8 cellular contexts compared by ENCODE assay signal in the genomic region with DNA sequence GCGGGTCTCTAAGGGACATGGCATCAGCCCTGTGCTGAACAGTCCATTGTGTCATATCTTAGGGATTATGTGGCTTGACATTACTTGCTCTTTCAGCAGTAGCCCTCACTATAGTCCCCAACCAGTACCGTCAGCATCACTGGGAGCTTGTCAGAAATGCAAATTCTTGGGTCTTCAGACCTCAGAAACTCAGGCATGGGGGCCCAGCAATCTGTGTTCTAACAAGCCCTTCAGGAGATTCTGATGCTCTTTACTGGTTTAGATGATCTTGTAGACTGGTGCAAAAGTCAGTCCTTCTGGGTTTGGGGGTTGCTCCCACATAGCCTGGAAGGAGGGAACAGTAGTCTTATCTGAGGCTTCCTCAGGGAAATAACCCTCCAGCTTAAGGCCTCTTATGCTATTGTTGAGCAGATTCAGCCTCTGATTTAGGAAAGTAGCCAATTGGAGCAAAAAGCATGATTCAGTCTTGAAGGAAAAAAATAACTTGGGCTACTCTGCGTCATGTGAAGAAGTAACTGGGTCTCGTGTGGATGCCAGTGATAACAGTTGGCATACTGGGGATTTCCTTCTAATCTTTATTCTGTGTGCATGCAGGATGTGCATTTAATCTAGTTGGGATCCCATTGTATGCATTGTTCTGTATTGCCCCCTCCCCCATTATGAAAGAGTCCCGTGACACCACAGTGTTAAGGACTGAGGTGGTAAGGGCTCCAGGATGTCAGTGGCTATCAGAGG.
DNase-seq lines count a peak whose midpoint lies in the region; ATAC-seq and TF ChIP-seq lines count a peak whose summit lies in the region.

No MANE protein-coding gene starts in this region.

- peak overlapping the region; percentile 53 for H3K27ac ChIP-seq in parathyroid adenoma

- H3K9ac ChIP-seq in parathyroid adenoma, result no peak overlapping the region

- H3K36me3 ChIP-seq in parathyroid adenoma (ENCODE audit: control insufficient read depth, insufficient read depth, low read length), result no peaks in the 10 kb centered on the region

- H3K9me3 ChIP-seq in parathyroid adenoma (ENCODE audit: control insufficient read depth, low read length), result no peaks in the 10 kb centered on the region

- peak; percentile 91 for DNase-seq in fibroblast of mammary gland (ENCODE audit: low read depth)
- DNase-seq in SW 1271 (lab: John Stamatoyannopoulos, UW), result no peak
- DNase-seq in NCI-H526 (lab: John Stamatoyannopoulos, UW), result no peak
- no peak for DNase-seq in NCI-H446 (lab: John Stamatoyannopoulos, UW)

- H3K27me3 ChIP-seq in parathyroid adenoma (ENCODE audit: control insufficient read depth, insufficient read depth, low read length), result no peaks in the 10 kb centered on the region

- peaks cover 17% of the 10 kb centered on the region for H3K79me2 ChIP-seq in parathyroid adenoma

- no peak overlapping the region for H3K4me2 ChIP-seq in parathyroid adenoma (ENCODE audit: low read length)

- TF ChIP-seq CTCF in fibroblast of mammary gland (conservative IDR thresholded peaks at IDR 0.05; ENCODE audit: control insufficient read depth, insufficient read depth, low read depth, low read length), result no peak
- no peak for TF ChIP-seq CTCF in parathyroid adenoma (IDR thresholded peaks at IDR 0.05)

- H3K4me3 ChIP-seq in fibroblast of mammary gland (ENCODE audit: control insufficient read depth, low read depth, low read length) (no peak overlapping the region), parathyroid adenoma (ENCODE audit: low read depth, low read length) (no peak overlapping the region)

- peaks cover 6% of the 10 kb centered on the region for H3K4me1 ChIP-seq in parathyroid adenoma

- ATAC-seq in GM18867 (IDR thresholded peaks at IDR 0.05; ENCODE audit: unreplicated experiment) (peak; percentile 75), HG03558 (IDR thresholded peaks at IDR 0.05; ENCODE audit: extremely low read depth, unreplicated experiment) (peak; percentile 22), HG03097 (IDR thresholded peaks at IDR 0.05; ENCODE audit: low FRiP score, unreplicated experiment) (no peak)

- H2AFZ ChIP-seq in parathyroid adenoma, result no peak overlapping the region
